ENCODE assay signal across 8 cellular contexts in genomic region chr18:57748770-57749603, GRCh38. TPM values are rescaled to one million over a fixed set of nuclear protein-coding genes. Genes with fewer than 3 reads are reported as not detected.
DNase-seq lines count a peak whose midpoint lies in the region; ATAC-seq and TF ChIP-seq lines count a peak whose summit lies in the region.

No MANE protein-coding gene starts in this region.

- H3K27ac ChIP-seq in upper lobe of right lung: no peak overlapping the region

- no peaks in the 10 kb centered on the region for H3K9me3 ChIP-seq in upper lobe of right lung

- no peak overlapping the region for H3K4me3 ChIP-seq in upper lobe of right lung

- ATAC-seq in GM18870 (IDR thresholded peaks at IDR 0.05; ENCODE audit: unreplicated experiment): peak; percentile 92
- peak; percentile 94 for ATAC-seq in HG02852 (IDR thresholded peaks at IDR 0.05; ENCODE audit: unreplicated experiment)
- ATAC-seq in upper lobe of right lung: peak; percentile 79
- ATAC-seq in sciatic nerve: no peak

- no peak for TF ChIP-seq CTCF in upper lobe of right lung (IDR thresholded peaks at IDR 0.05)

- H3K36me3 ChIP-seq in upper lobe of right lung: no peaks in the 10 kb centered on the region

- DNase-seq in NCI-H2081 (lab: John Stamatoyannopoulos, UW) (peak; percentile 24 to 74), dermis blood vessel endothelial cell (peak; percentile 46), upper lobe of right lung (no peak), sciatic nerve (ENCODE audit: low spot score) (no peak), NCI-H446 treated with DMSO at 0.1 percent for 48 hours (lab: John Stamatoyannopoulos, UW) (no peak)
- no peak for DNase-seq in activated CD8-positive, alpha-beta memory T cell treated with anti-CD3 and anti-CD28 coated beads, Interleukin-2, amount 50 U/mL, for 48 hours

- no peaks in the 10 kb centered on the region for H3K27me3 ChIP-seq in upper lobe of right lung

- intact Hi-C loops in upper lobe of right lung (cut with DNase I) (no loop called here), sciatic nerve (cut with DNase I) (no loop called here)

- peaks cover 11% of the 10 kb centered on the region for H3K4me1 ChIP-seq in upper lobe of right lung

RNA-seq across cellular contexts. Expression of gene ATP8B1, which starts 54.1 kb away (rescaled TPM):
- total RNA-seq in dermis blood vessel endothelial cell (51.1 and 72.5 TPM in 2 replicates), upper lobe of right lung (30.7 TPM), sciatic nerve (10.5 TPM)

Comparison
In these comparisons a context has a peak if more than half of its experiments do, and no peak if none do; other contexts are left out.
1. DNase-seq: peak in NCI-H2081 (2 of 2) and dermis blood vessel endothelial cell (single experiment); none in upper lobe of right lung (single experiment), sciatic nerve (single experiment), activated CD8-positive, alpha-beta memory T cell treated with anti-CD3 and anti-CD28 coated beads, Interleukin-2, amount 50 U/mL, for 48 hours (single experiment) and NCI-H446 treated with DMSO at 0.1 percent for 48 hours (single experiment).